Comparison of ENCODE assay signal across 10 cellular contexts in genomic region chr10:12241810-12242529, GRCh38. TPM values are rescaled to one million over a fixed set of nuclear protein-coding genes. Genes with fewer than 3 reads are reported as not detected.
DNase-seq lines count a peak whose midpoint lies in the region; ATAC-seq and TF ChIP-seq lines count a peak whose summit lies in the region.
"Had no signal": no experiment of that assay in that cellular context is flagged by ENCODE, and none has a peak within 500 bp of the region (broad histone marks: within the 10 kb centered on the region; RNA-seq: fewer than 3 reads in every experiment).

No MANE protein-coding gene starts in this region.

- H3K27me3 ChIP-seq in foreskin keratinocyte (no peaks in the 10 kb centered on the region), hepatocyte (no peaks in the 10 kb centered on the region)

- no peaks in the 10 kb centered on the region for H3K9me2 ChIP-seq in hepatocyte (replicated peaks; ENCODE audit: insufficient read depth)

- no peaks in the 10 kb centered on the region for H3K27me3 Mint-ChIP-seq in T-helper 17 cell

- peaks cover 12% of the 10 kb centered on the region for H3K4me1 Mint-ChIP-seq in T-helper 17 cell

- H3K4me1 ChIP-seq in foreskin keratinocyte, result peaks cover 13% of the 10 kb centered on the region
- no peaks in the 10 kb centered on the region for H3K4me1 ChIP-seq in hepatocyte (ENCODE audit: insufficient read depth)

- 84% methylated on average over 19 of the region's 19 CpGs for WGBS in hepatocyte (ENCODE audit: low lambda C conversion rate, missing lambda C conversion rate)

- no peak overlapping the region for H3K4me3 Mint-ChIP-seq in T-helper 17 cell

- H3K4me3 ChIP-seq in hepatocyte, result no peak overlapping the region

- no peaks in the 10 kb centered on the region for H3K79me2 ChIP-seq in hepatocyte

- H3K27ac Mint-ChIP-seq in T-helper 17 cell, result peak overlapping the region; percentile 96

- DNase-seq in T-helper 17 cell, result no peak
- DNase-seq in foreskin keratinocyte, result peak; percentile 73 to 82
- DNase-seq in stimulated activated CD4-positive, alpha-beta T cell treated with anti-CD3 and anti-CD28 coated beads, Interleukin-15, amount 100 ng/mL, for 48 hours (ENCODE audit: low read depth in 2 of 2), result peak; percentile 36 to 53
- no peak for DNase-seq in NCI-H446 (lab: John Stamatoyannopoulos, UW)
- no peak for DNase-seq in H4 (ENCODE audit: low spot score)
- DNase-seq in hepatocyte (ENCODE audit: low spot score), result no peak
- DNase-seq in midbrain (lab: John Stamatoyannopoulos, UW), result no peak
- DNase-seq: effector memory CD4-positive, alpha-beta T cell; NCI-H748 treated with DMSO at 0.1 percent for 48 hours had no signal

- H3K27ac ChIP-seq in foreskin keratinocyte (peak overlapping the region; percentile 79), hepatocyte (no peak overlapping the region)

- TF ChIP-seq CTCF in foreskin keratinocyte (conservative IDR thresholded peaks at IDR 0.05), result no peak
- TF ChIP-seq CTCF in hepatocyte (IDR thresholded peaks at IDR 0.05; ENCODE audit: poor library complexity), result no peak

- no peak overlapping the region for H3K4me2 ChIP-seq in hepatocyte

- no peak overlapping the region for H2AFZ ChIP-seq in hepatocyte

- H3K36me3 Mint-ChIP-seq in T-helper 17 cell (ENCODE audit: low read depth), result no peaks in the 10 kb centered on the region

- no peaks in the 10 kb centered on the region for H3K9me3 ChIP-seq in T-helper 17 cell (ENCODE audit: control insufficient read depth, low read length, poor library complexity, severe bottlenecking)
- H3K9me3 ChIP-seq in hepatocyte (ENCODE audit: low read depth), result no peaks in the 10 kb centered on the region

- ATAC-seq in GM19023 (IDR thresholded peaks at IDR 0.05; ENCODE audit: unreplicated experiment) (peak; percentile 69), T-helper 17 cell (peak; percentile 37), foreskin keratinocyte (peak; percentile 90)

- no peaks in the 10 kb centered on the region for H4K20me1 ChIP-seq in hepatocyte (ENCODE audit: insufficient read depth, poor library complexity, severe bottlenecking)

- H3K36me3 ChIP-seq in hepatocyte (replicated peaks; ENCODE audit: insufficient read depth, low read depth), result no peaks in the 10 kb centered on the region

RNA-seq across cellular contexts. Expression of gene CDC123, which starts 46.0 kb away (rescaled TPM):
- 10 to 100 TPM; 35.9 to 52.8 TPM for total RNA-seq in T-helper 17 cell
- 118 and 125 TPM in 2 replicates for total RNA-seq in foreskin keratinocyte
- 109 and 120 TPM in 2 replicates for polyA plus RNA-seq in foreskin keratinocyte
- total RNA-seq in H4 (2014; rRNA removed; shearing (Covaris generic)), result 89.4 and 125 TPM in 2 replicates
- 84.4 and 104 TPM in 2 replicates for total RNA-seq in hepatocyte
- polyA plus RNA-seq in hepatocyte, result 92.3 and 100 TPM in 2 replicates

RNA-seq across cellular contexts. Expression of gene NUDT5, which starts 46.3 kb away (rescaled TPM):
- total RNA-seq in T-helper 17 cell (10 to 100 TPM; 27.8 to 33.5 TPM), foreskin keratinocyte (112 and 114 TPM in 2 replicates), hepatocyte (54.0 and 54.9 TPM in 2 replicates)
- polyA plus RNA-seq in foreskin keratinocyte (122 and 141 TPM in 2 replicates), hepatocyte (80.9 and 85.1 TPM in 2 replicates)
- total RNA-seq in H4 (2014; rRNA removed; shearing (Covaris generic)), result 107 and 137 TPM in 2 replicates

Comparison
In these comparisons a context has a peak if more than half of its experiments do, and no peak if none do; other contexts are left out.
1. ATAC-seq: peak in every context shown above with its lines; median percentile 90 in foreskin keratinocyte; 69 in GM19023; 37 in T-helper 17 cell.
2. DNase-seq: peak in foreskin keratinocyte (2 of 2) and stimulated activated CD4-positive, alpha-beta T cell treated with anti-CD3 and anti-CD28 coated beads, Interleukin-15, amount 100 ng/mL, for 48 hours (2 of 2); none in T-helper 17 cell (0 of 3), NCI-H446 (0 of 2), H4 (single experiment), hepatocyte (single experiment) and midbrain (single experiment).